In the genomic region with DNA sequence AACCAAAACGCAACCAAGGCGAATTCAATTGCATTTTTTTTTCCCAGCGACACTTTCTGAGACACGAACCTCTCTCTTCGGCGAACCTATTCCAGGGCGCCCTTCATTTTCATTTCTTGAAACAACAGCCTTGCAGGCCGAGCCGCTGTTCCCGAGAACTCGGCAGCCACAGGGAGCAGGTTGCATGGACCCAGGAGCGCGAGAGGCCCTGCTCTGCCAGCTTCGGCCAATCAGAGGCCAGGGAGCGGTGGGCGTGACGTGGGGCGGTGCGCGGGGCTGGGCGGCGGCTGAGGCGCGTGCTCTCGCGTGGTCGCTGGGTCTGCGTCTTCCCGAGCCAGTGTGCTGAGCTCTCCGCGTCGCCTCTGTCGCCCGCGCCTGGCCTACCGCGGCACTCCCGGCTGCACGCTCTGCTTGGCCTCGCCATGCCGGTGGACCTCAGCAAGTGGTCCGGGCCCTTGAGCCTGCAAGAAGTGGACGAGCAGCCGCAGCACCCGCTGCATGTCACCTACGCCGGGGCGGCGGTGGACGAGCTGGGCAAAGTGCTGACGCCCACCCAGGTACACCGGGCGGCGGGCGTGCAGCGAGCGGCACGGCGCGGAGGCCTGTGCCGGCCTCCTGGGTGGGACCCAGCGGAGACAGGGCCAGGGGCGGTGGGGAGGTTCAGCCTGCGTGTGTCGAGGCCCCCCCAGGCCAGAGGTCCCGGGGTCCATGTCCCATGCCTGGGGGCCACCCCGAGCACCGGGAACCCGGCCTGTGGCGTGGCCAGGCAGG, we compare ENCODE assay signal across 8 cellular contexts. TPM values are rescaled to one million over a fixed set of nuclear protein-coding genes. Genes with fewer than 3 reads are reported as not detected.
DNase-seq lines count a peak whose midpoint lies in the region; ATAC-seq and TF ChIP-seq lines count a peak whose summit lies in the region.

A gene (plus strand): TSS at position 337 of the 771 bp plus-strand sequence. CDS start 86 bp downstream, at position 423.

- H2AFZ ChIP-seq in ACC112 (ENCODE audit: low read length, unreplicated experiment), result peak within 1 kb of the TSS; percentile 66

- H3K27me3 ChIP-seq in ACC112 (ENCODE audit: insufficient read depth, low read length) (no peaks in the 10 kb centered on the region), WERI-Rb-1 (ENCODE audit: insufficient read depth, low read depth, severe bottlenecking) (no peaks in the 10 kb centered on the region), breast epithelium (no peaks in the 10 kb centered on the region), iPS-20b (ENCODE audit: insufficient read depth, low read length) (no peaks in the 10 kb centered on the region)

- peak; percentile 72 for TF ChIP-seq POLR2A in breast epithelium (IDR thresholded peaks at IDR 0.05)

- H3K9me3 ChIP-seq in WERI-Rb-1 (ENCODE audit: severe bottlenecking), result peaks cover 3% of the 10 kb centered on the region
- H3K9me3 ChIP-seq in breast epithelium, result no peaks in the 10 kb centered on the region
- no peaks in the 10 kb centered on the region for H3K9me3 ChIP-seq in iPS-20b (ENCODE audit: insufficient read depth, low read depth, low read length)

- H3K9ac ChIP-seq in iPS-20b (ENCODE audit: low read depth, low read length), result peak within 1 kb of the TSS; percentile 96

- TF ChIP-seq CTCF in WERI-Rb-1 (IDR thresholded peaks at IDR 0.05; ENCODE audit: low read depth, low read length) (no peak), breast epithelium (IDR thresholded peaks at IDR 0.05) (no peak)

- intact Hi-C loops in breast epithelium (cut with DNase I; ENCODE audit: low total_unique reads), result no loop called here

- DNase-seq in NCI-H2171 treated with DMSO at 0.1 percent for 48 hours (lab: John Stamatoyannopoulos, UW) (peak; percentile 93), WERI-Rb-1 (peak; percentile 85), breast epithelium (ENCODE audit: low spot score in 2 of 2) (peak; percentile 94 to 96)

- H3K4me1 ChIP-seq in ACC112 (ENCODE audit: control insufficient read depth, insufficient read depth, low read length, unreplicated experiment) (peaks cover 8% of the 10 kb centered on the region), breast epithelium (no peaks in the 10 kb centered on the region), iPS-20b (ENCODE audit: insufficient read depth, low read length) (no peaks in the 10 kb centered on the region)

- peak within 1 kb of the TSS; percentile 8; the same call in 1 of the 2 replicates for H3K27ac ChIP-seq in ACC112 (ENCODE audit: low read depth, low read length)
- H3K27ac ChIP-seq in WERI-Rb-1, result peak within 1 kb of the TSS; percentile 56; the same call in 1 of the 2 replicates
- peak within 1 kb of the TSS; percentile 93 to 94 for H3K27ac ChIP-seq in breast epithelium
- peak within 1 kb of the TSS; percentile 69 for H3K27ac ChIP-seq in iPS-20b (ENCODE audit: low read length)
- H3K27ac ChIP-seq in skin epidermis, result peak within 1 kb of the TSS; percentile 35 to 98 (median 86)

- H3K79me2 ChIP-seq in ACC112 (ENCODE audit: control insufficient read depth, insufficient read depth, low read length, unreplicated experiment), result peaks cover 24% of the 10 kb centered on the region

- H3K36me3 ChIP-seq in ACC112 (ENCODE audit: insufficient read depth, low read length) (no peaks in the 10 kb centered on the region), WERI-Rb-1 (no peaks in the 10 kb centered on the region), breast epithelium (no peaks in the 10 kb centered on the region), iPS-20b (ENCODE audit: insufficient read depth, low read depth, low read length) (peaks cover 41% of the 10 kb centered on the region)

- ATAC-seq in GM18861 (IDR thresholded peaks at IDR 0.05; ENCODE audit: unreplicated experiment) (peak; percentile 94), HG03095 (IDR thresholded peaks at IDR 0.05; ENCODE audit: unreplicated experiment) (peak; percentile 97)

- peak within 1 kb of the TSS; percentile 91 for H3K4me3 ChIP-seq in ACC112 (ENCODE audit: low read depth, low read length)
- H3K4me3 ChIP-seq in WERI-Rb-1 (ENCODE audit: low read depth, low read length), result peak within 1 kb of the TSS; percentile 66
- peak within 1 kb of the TSS; percentile 95 to 97 (median 96) for H3K4me3 ChIP-seq in breast epithelium
- peak within 1 kb of the TSS; percentile 91 for H3K4me3 ChIP-seq in iPS-20b (ENCODE audit: low read length)
- H3K4me3 ChIP-seq in skin epidermis, result peak within 1 kb of the TSS; percentile 62 to 99 (median 92)

RNA-seq across cellular contexts. Expression of the gene that starts here (rescaled TPM):
- 100 to 1,000 TPM; 373 to 507 (median 440) TPM for total RNA-seq in breast epithelium

Comparison
In these comparisons a context has a peak if more than half of its experiments do, and no peak if none do; other contexts are left out.
1. Peak in every context shown above with its lines: DNase-seq, ATAC-seq, H3K4me3 ChIP-seq and H3K27ac ChIP-seq.
2. H3K27ac ChIP-seq: peak in every context shown above with its lines; median percentile 94 in breast epithelium; 86 in skin epidermis; 69 in iPS-20b; 56 in WERI-Rb-1; 8 in ACC112.